ENCODE assay signal across 10 cellular contexts in the genomic region with DNA sequence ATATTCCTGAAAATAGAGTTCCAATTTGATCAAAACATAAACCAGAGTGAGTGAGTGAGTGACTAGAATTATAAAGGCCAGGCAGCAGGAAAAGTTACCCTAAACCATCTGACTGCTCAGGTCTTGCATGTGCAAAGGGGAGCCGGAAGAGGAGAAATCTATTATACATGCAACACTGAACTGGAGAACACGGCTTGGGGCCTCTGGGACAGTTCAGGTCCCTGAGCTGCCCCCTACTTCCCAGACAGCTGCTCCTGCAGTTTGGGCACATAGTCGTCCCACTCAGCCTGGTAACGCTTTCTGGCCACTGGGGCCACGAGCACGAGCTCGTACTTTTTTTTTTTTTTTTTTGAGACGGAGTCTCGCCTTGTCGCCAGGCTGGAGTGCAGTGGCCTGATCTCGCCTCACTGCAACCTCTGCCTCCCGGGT. TPM values are rescaled to one million over a fixed set of nuclear protein-coding genes. Genes with fewer than 3 reads are reported as not detected.
A peak's percentile ranks its signal among the peaks of the same experiment; 100 is the strongest.
DNase-seq lines count a peak whose midpoint lies in the region; ATAC-seq lines count a peak whose summit lies in the region.
"Had no signal": no experiment of that assay in that cellular context is flagged by ENCODE, and none has a peak within 500 bp of the region (broad histone marks: within the 10 kb centered on the region; RNA-seq: fewer than 3 reads in every experiment).

No MANE protein-coding gene starts in this region.

- peak; percentile 28 for ATAC-seq in HG03066 (IDR thresholded peaks at IDR 0.05; ENCODE audit: low read depth, unreplicated experiment)

- H3K4me3 Mint-ChIP-seq in activated T-helper 1 cell treated with anti-CD3 and anti-CD28 coated beads, Interleukin-12 subunit alpha, Interleukin-12 subunit beta, Interleukin-2, Interleukin-4 antibody, amounts not matched to agents 30 ng/mL and 10 ng/mL and 1 ng/mL, durations not matched to agents 14 hours and 24 hours and 36 hours = peak overlapping the region; percentile 83

- no peaks in the 10 kb centered on the region for H3K9me3 ChIP-seq in thymus (ENCODE audit: control insufficient read depth)

- intact Hi-C loops in activated T-helper 1 cell treated with anti-CD3 and anti-CD28 coated beads, Interleukin-12 subunit alpha, Interleukin-12 subunit beta, Interleukin-2, Interleukin-4 antibody, amounts not matched to agents 30 ng/mL and 10 ng/mL and 1 ng/mL, durations not matched to agents 14 hours and 24 hours and 36 hours (cut with micrococcal nuclease) = no loop called here

- DNase-seq in activated CD8-positive, alpha-beta memory T cell treated with anti-CD3 and anti-CD28 coated beads for 24 hours = peak; percentile 78
- no peak for DNase-seq in activated CD8-positive, alpha-beta memory T cell treated with anti-CD3 and anti-CD28 coated beads, Interleukin-2, amount 50 U/mL, for 48 hours
- no peak for DNase-seq in activated T-helper 1 cell treated with anti-CD3 and anti-CD28 coated beads, Interleukin-12 subunit alpha, Interleukin-12 subunit beta, Interleukin-2, Interleukin-4 antibody, amounts not matched to agents 30 ng/mL and 10 ng/mL and 1 ng/mL, durations not matched to agents 14 hours and 24 hours and 36 hours (ENCODE audit: low spot score)
- DNase-seq in SIG-M5 treated with dmso at 0.1 percent for 504 hours (lab: John Stamatoyannopoulos, UW; ENCODE audit: unreplicated experiment) (no peak), NCI-H1694 treated with DMSO at 0.1 percent for 48 hours (lab: John Stamatoyannopoulos, UW) (no peak), KBM-7 (no peak)
- DNase-seq: GOT3 had no signal

- H3K4me1 Mint-ChIP-seq in activated T-helper 1 cell treated with anti-CD3 and anti-CD28 coated beads, Interleukin-12 subunit alpha, Interleukin-12 subunit beta, Interleukin-2, Interleukin-4 antibody, amounts not matched to agents 30 ng/mL and 10 ng/mL and 1 ng/mL, durations not matched to agents 14 hours and 24 hours and 36 hours (ENCODE audit: low read depth) = peaks cover 85% of the 10 kb centered on the region

- H3K27me3 Mint-ChIP-seq in activated T-helper 1 cell treated with anti-CD3 and anti-CD28 coated beads, Interleukin-12 subunit alpha, Interleukin-12 subunit beta, Interleukin-2, Interleukin-4 antibody, amounts not matched to agents 30 ng/mL and 10 ng/mL and 1 ng/mL, durations not matched to agents 14 hours and 24 hours and 36 hours (ENCODE audit: insufficient read depth) = no peaks in the 10 kb centered on the region

- H3K27ac ChIP-seq in thymus (ENCODE audit: low read depth) = peak overlapping the region; percentile 61
- H3K27ac ChIP-seq: VCaP had no signal

- H3K4me3 ChIP-seq in thymus (ENCODE audit: low read length) = no peak overlapping the region

- no peaks in the 10 kb centered on the region for H3K27me3 ChIP-seq in thymus (ENCODE audit: control insufficient read depth, insufficient read depth)

- H3K4me1 ChIP-seq in thymus (ENCODE audit: control insufficient read depth, insufficient read depth, low read length) = peaks cover 27% of the 10 kb centered on the region

- no peaks in the 10 kb centered on the region for H3K9me3 Mint-ChIP-seq in activated T-helper 1 cell treated with anti-CD3 and anti-CD28 coated beads, Interleukin-12 subunit alpha, Interleukin-12 subunit beta, Interleukin-2, Interleukin-4 antibody, amounts not matched to agents 30 ng/mL and 10 ng/mL and 1 ng/mL, durations not matched to agents 14 hours and 24 hours and 36 hours

- in situ Hi-C loops in KBM-7 (cut with MboI; ENCODE audit: low pct_unique_long_range_greater_than_20kb, low sequenced_read_pairs) = no loop called here

- peak overlapping the region; percentile 96 for H3K27ac Mint-ChIP-seq in activated T-helper 1 cell treated with anti-CD3 and anti-CD28 coated beads, Interleukin-12 subunit alpha, Interleukin-12 subunit beta, Interleukin-2, Interleukin-4 antibody, amounts not matched to agents 30 ng/mL and 10 ng/mL and 1 ng/mL, durations not matched to agents 14 hours and 24 hours and 36 hours

- H3K36me3 ChIP-seq in thymus (ENCODE audit: control insufficient read depth, insufficient read depth) = peaks cover 13% of the 10 kb centered on the region

- H3K36me3 Mint-ChIP-seq in activated T-helper 1 cell treated with anti-CD3 and anti-CD28 coated beads, Interleukin-12 subunit alpha, Interleukin-12 subunit beta, Interleukin-2, Interleukin-4 antibody, amounts not matched to agents 30 ng/mL and 10 ng/mL and 1 ng/mL, durations not matched to agents 14 hours and 24 hours and 36 hours (ENCODE audit: low read depth) = peaks cover 35% of the 10 kb centered on the region

- 80% methylated on average over 12 of the region's 12 CpGs for whole genome bisulfite sequencing in thymus

RNA-seq across cellular contexts. Expression of a gene that starts 40.1 kb away (rescaled TPM):
- total RNA-seq in activated T-helper 1 cell treated with anti-CD3 and anti-CD28 coated beads, Interleukin-12 subunit alpha, Interleukin-12 subunit beta, Interleukin-2, Interleukin-4 antibody, amounts not matched to agents 30 ng/mL and 10 ng/mL and 1 ng/mL, durations not matched to agents 14 hours and 24 hours and 36 hours = 512 and 516 TPM in 2 replicates
- 130 TPM for polyA plus RNA-seq in thymus
